1 cellular context compared by ENCODE assay signal in the genomic region with DNA sequence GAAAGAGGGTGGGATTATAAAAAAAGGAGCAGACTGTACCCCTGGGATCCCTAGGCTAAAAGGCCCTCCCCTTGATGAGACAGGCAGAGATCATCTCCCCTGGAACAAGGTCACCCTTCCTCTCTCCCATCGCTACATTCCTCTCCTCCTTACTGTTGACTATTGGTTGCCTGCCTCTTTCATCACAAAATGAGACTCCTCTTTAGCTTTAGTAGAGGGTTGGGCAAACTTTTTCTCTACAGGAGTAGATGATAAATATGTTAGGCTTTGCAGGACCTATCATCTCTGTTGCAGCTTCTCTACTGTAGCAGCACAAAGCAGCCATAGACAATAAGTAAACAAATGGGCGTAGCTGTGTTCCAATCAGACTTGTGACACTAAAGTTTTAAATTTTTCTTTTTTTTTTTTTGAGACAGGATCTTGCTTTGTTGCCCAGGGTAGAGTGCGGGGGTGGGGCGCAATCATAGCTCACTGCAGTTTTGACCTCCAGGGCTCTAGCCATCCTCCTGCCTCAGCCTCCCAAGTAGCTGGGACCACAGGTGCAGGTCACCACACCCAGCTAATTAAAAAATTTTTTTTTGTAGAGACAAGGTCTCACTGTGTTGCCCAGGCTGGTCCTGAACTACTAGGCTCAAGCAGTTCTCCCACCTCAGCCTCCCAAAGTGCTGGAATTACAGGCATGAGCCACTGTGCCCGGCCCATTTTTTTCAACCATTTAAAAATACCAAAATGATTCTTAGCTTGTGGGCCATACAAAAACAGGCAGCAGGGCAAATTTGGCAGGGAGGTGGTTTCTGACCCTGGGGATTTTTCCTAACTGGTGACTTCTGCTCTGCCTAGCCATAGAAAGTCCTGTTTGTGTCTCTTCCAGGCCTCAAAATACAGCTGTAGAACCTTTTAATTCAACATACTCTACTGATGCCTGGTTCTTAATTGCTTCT.
TF ChIP-seq lines count a peak whose summit lies in the region.

No MANE protein-coding gene starts in this region.

TF ChIP-seq in GM23338, 12 proteins besides CTCF, POLR2A, EP300 and RAD21 (continued from another document):
- no peak for TF ChIP-seq STAT1 (IDR thresholded peaks at IDR 0.05; ENCODE audit: unreplicated experiment)
- TF ChIP-seq ZNF114 (CRISPR knock-in tag; IDR thresholded peaks at IDR 0.05): no peak
- no peak for TF ChIP-seq CREB1 (CRISPR knock-in tag; IDR thresholded peaks at IDR 0.05; ENCODE audit: low read depth)
- no peak for TF ChIP-seq NANOG (IDR thresholded peaks at IDR 0.05; ENCODE audit: borderline replicate concordance)
- no peak for TF ChIP-seq EZH2 (IDR thresholded peaks at IDR 0.05; ENCODE audit: low read depth, unreplicated experiment)
- TF ChIP-seq POLR2AphosphoS5 (IDR thresholded peaks at IDR 0.05; ENCODE audit: low read depth): no peak
- no peak for TF ChIP-seq ZNF331 (CRISPR knock-in tag; IDR thresholded peaks at IDR 0.05; ENCODE audit: low read depth)
- TF ChIP-seq, protein P1, sequence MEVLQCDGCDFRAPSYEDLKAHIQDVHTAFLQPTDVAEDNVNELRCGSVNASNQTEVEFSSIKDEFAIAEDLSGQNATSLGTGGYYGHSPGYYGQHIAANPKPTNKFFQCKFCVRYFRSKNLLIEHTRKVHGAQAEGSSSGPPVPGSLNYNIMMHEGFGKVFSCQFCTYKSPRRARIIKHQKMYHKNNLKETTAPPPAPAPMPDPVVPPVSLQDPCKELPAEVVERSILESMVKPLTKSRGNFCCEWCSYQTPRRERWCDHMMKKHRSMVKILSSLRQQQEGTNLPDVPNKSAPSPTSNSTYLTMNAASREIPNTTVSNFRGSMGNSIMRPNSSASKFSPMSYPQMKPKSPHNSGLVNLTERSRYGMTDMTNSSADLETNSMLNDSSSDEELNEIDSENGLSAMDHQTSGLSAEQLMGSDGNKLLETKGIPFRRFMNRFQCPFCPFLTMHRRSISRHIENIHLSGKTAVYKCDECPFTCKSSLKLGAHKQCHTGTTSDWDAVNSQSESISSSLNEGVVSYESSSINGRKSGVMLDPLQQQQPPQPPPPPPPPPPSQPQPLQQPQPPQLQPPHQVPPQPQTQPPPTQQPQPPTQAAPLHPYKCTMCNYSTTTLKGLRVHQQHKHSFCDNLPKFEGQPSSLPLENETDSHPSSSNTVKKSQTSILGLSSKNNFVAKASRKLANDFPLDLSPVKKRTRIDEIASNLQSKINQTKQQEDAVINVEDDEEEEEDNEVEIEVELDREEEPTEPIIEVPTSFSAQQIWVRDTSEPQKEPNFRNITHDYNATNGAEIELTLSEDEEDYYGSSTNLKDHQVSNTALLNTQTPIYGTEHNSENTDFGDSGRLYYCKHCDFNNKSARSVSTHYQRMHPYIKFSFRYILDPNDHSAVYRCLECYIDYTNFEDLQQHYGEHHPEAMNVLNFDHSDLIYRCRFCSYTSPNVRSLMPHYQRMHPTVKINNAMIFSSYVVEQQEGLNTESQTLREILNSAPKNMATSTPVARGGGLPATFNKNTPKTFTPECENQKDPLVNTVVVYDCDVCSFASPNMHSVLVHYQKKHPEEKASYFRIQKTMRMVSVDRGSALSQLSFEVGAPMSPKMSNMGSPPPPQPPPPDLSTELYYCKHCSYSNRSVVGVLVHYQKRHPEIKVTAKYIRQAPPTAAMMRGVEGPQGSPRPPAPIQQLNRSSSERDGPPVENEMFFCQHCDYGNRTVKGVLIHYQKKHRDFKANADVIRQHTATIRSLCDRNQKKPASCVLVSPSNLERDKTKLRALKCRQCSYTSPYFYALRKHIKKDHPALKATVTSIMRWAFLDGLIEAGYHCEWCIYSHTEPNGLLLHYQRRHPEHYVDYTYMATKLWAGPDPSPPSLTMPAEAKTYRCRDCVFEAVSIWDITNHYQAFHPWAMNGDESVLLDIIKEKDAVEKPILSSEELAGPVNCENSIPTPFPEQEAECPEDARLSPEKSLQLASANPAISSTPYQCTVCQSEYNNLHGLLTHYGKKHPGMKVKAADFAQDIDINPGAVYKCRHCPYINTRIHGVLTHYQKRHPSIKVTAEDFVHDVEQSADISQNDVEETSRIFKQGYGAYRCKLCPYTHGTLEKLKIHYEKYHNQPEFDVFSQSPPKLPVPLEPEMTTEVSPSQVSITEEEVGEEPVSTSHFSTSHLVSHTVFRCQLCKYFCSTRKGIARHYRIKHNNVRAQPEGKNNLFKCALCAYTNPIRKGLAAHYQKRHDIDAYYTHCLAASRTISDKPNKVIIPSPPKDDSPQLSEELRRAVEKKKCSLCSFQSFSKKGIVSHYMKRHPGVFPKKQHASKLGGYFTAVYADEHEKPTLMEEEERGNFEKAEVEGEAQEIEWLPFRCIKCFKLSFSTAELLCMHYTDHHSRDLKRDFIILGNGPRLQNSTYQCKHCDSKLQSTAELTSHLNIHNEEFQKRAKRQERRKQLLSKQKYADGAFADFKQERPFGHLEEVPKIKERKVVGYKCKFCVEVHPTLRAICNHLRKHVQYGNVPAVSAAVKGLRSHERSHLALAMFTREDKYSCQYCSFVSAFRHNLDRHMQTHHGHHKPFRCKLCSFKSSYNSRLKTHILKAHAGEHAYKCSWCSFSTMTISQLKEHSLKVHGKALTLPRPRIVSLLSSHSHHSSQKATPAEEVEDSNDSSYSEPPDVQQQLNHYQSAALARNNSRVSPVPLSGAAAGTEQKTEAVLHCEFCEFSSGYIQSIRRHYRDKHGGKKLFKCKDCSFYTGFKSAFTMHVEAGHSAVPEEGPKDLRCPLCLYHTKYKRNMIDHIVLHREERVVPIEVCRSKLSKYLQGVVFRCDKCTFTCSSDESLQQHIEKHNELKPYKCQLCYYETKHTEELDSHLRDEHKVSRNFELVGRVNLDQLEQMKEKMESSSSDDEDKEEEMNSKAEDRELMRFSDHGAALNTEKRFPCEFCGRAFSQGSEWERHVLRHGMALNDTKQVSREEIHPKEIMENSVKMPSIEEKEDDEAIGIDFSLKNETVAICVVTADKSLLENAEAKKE (CRISPR knock-in tag; IDR thresholded peaks at IDR 0.05): no peak
- TF ChIP-seq EZH2phosphoT487 (IDR thresholded peaks at IDR 0.05; ENCODE audit: unreplicated experiment): no peak
- TF ChIP-seq JUNB (IDR thresholded peaks at IDR 0.05; ENCODE audit: unreplicated experiment): no peak
